ENCODE assay signal across 2 cellular contexts in the genomic region with DNA sequence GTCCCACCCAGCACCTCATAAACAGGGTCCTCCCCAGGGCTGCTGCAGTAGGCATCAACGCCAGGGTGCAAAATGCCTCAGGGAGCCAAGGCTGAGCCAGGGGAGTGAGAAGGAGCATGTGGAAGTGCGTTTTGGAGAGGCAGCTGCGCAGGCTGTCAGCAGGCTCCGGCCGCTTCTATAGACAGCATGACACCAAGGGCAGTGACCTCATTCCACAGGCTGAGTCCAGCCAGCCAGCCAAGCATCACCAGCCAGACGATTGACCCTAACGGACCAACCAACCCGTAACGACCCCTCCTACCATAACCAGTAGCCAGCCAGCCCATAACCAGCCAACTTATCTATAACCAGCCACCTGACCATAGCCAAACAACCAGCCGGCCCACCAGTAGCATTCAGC. TPM values are rescaled to one million over a fixed set of nuclear protein-coding genes. Genes with fewer than 3 reads are reported as not detected.
"Had no signal": no experiment of that assay in that cellular context is flagged by ENCODE, and none has a peak within 500 bp of the region (broad histone marks: within the 10 kb centered on the region; RNA-seq: fewer than 3 reads in every experiment).

No MANE protein-coding gene starts in this region.

RNA-seq across cellular contexts. Expression of a gene that starts 1.1 kb away (rescaled TPM):
- total RNA-seq: G401, GM12878 had no signal
- polyA plus RNA-seq: GM12878 had no signal
